In genomic region chr5:32312682-32313523, GRCh38 we compare ENCODE assay signal across 1 cellular context.
A peak's percentile ranks its signal among the peaks of the same experiment; 100 is the strongest.
TF ChIP-seq lines count a peak whose summit lies in the region.

A gene with protein sequence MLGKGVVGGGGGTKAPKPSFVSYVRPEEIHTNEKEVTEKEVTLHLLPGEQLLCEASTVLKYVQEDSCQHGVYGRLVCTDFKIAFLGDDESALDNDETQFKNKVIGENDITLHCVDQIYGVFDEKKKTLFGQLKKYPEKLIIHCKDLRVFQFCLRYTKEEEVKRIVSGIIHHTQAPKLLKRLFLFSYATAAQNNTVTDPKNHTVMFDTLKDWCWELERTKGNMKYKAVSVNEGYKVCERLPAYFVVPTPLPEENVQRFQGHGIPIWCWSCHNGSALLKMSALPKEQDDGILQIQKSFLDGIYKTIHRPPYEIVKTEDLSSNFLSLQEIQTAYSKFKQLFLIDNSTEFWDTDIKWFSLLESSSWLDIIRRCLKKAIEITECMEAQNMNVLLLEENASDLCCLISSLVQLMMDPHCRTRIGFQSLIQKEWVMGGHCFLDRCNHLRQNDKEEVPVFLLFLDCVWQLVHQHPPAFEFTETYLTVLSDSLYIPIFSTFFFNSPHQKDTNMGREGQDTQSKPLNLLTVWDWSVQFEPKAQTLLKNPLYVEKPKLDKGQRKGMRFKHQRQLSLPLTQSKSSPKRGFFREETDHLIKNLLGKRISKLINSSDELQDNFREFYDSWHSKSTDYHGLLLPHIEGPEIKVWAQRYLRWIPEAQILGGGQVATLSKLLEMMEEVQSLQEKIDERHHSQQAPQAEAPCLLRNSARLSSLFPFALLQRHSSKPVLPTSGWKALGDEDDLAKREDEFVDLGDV (minus strand): TSS chr5:32312939. CDS start chr5:32312838, 101 bp downstream.

TF ChIP-seq in HepG2, 621 proteins besides CTCF, POLR2A, EP300 and RAD21 (continued from another document and continues in another):
- 0 out of 2 replicates have a peak, but pooled peaks have one; percentile 22 for TF ChIP-seq PAXIP1 (CRISPR knock-in tag; conservative IDR thresholded peaks at IDR 0.05)
- peak; percentile 69; the same call in 1 of the 2 replicates for TF ChIP-seq HES4 (CRISPR knock-in tag; IDR thresholded peaks at IDR 0.05; ENCODE audit: borderline replicate concordance)
- no peak for TF ChIP-seq NFE2 (CRISPR knock-in tag; IDR thresholded peaks at IDR 0.05)
- no peak for TF ChIP-seq ZNF274 (CRISPR knock-in tag; IDR thresholded peaks at IDR 0.05)
- no peak for TF ChIP-seq NFKB2 (CRISPR knock-in tag; IDR thresholded peaks at IDR 0.05; ENCODE audit: borderline replicate concordance)
- TF ChIP-seq SNAI1 (CRISPR knock-in tag; IDR thresholded peaks at IDR 0.05; ENCODE audit: borderline replicate concordance): no peak
- TF ChIP-seq NCOA1 (CRISPR knock-in tag; IDR thresholded peaks at IDR 0.05): 0 out of 2 replicates have a peak, but pooled peaks have one; percentile 38
- TF ChIP-seq POLR2AphosphoS2 (IDR thresholded peaks at IDR 0.05; ENCODE audit: low read depth, low read length): no peak
- no peak for TF ChIP-seq SMAD3 (CRISPR knock-in tag; IDR thresholded peaks at IDR 0.05)
- TF ChIP-seq KDM6A (CRISPR knock-in tag; IDR thresholded peaks at IDR 0.05; ENCODE audit: low read depth): no peak
- no peak; the same call in 1 of the 2 replicates for TF ChIP-seq ARID5B (CRISPR knock-in tag; IDR thresholded peaks at IDR 0.05)
- TF ChIP-seq SAP130 (CRISPR knock-in tag; IDR thresholded peaks at IDR 0.05; ENCODE audit: low read depth): peak; percentile 81
- TF ChIP-seq FOSL1 (CRISPR knock-in tag; IDR thresholded peaks at IDR 0.05; ENCODE audit: borderline replicate concordance): no peak
- no peak for TF ChIP-seq ZNF652 (CRISPR knock-in tag; IDR thresholded peaks at IDR 0.05; ENCODE audit: borderline replicate concordance, low read depth)
- TF ChIP-seq CENPX (CRISPR knock-in tag; IDR thresholded peaks at IDR 0.05): no peak
- TF ChIP-seq KDM1A (CRISPR knock-in tag; IDR thresholded peaks at IDR 0.05): no peak
- 0 out of 2 replicates have a peak, but pooled peaks have one; percentile 17 for TF ChIP-seq ZNF609 (CRISPR knock-in tag; IDR thresholded peaks at IDR 0.05; ENCODE audit: borderline replicate concordance)
- no peak for TF ChIP-seq ZFP1 (CRISPR knock-in tag; IDR thresholded peaks at IDR 0.05)
- no peak for TF ChIP-seq PAF1 (CRISPR knock-in tag; IDR thresholded peaks at IDR 0.05)
- no peak for TF ChIP-seq ZUFSP (CRISPR knock-in tag; IDR thresholded peaks at IDR 0.05; ENCODE audit: borderline replicate concordance)
- no peak for TF ChIP-seq ZNF720 (CRISPR knock-in tag; IDR thresholded peaks at IDR 0.05)
- TF ChIP-seq RARA (CRISPR knock-in tag; IDR thresholded peaks at IDR 0.05): no peak; the same call in 1 of the 2 replicates
- TF ChIP-seq, protein P1, sequence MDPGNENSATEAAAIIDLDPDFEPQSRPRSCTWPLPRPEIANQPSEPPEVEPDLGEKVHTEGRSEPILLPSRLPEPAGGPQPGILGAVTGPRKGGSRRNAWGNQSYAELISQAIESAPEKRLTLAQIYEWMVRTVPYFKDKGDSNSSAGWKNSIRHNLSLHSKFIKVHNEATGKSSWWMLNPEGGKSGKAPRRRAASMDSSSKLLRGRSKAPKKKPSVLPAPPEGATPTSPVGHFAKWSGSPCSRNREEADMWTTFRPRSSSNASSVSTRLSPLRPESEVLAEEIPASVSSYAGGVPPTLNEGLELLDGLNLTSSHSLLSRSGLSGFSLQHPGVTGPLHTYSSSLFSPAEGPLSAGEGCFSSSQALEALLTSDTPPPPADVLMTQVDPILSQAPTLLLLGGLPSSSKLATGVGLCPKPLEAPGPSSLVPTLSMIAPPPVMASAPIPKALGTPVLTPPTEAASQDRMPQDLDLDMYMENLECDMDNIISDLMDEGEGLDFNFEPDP (CRISPR knock-in tag; conservative IDR thresholded peaks at IDR 0.05): no peak
- TF ChIP-seq ATF7-NPFF (CRISPR knock-in tag; IDR thresholded peaks at IDR 0.05; ENCODE audit: low read depth): peak; percentile 84
- no peak for TF ChIP-seq ZNF292 (CRISPR knock-in tag; IDR thresholded peaks at IDR 0.05; ENCODE audit: borderline replicate concordance, low read depth)
- TF ChIP-seq TBL1XR1 (IDR thresholded peaks at IDR 0.05; ENCODE audit: borderline replicate concordance, low read length, partially characterized antibody): no peak
- TF ChIP-seq NONO (IDR thresholded peaks at IDR 0.05): no peak
- no peak for TF ChIP-seq NONO (CRISPR knock-in tag; conservative IDR thresholded peaks at IDR 0.05)
- TF ChIP-seq PLRG1 (conservative IDR thresholded peaks at IDR 0.05): no peak
- TF ChIP-seq GPN1 (CRISPR knock-in tag; IDR thresholded peaks at IDR 0.05; ENCODE audit: borderline replicate concordance): no peak
- peak; percentile 22 for TF ChIP-seq E2F1 (CRISPR knock-in tag; IDR thresholded peaks at IDR 0.05)
- no peak for TF ChIP-seq ZNF354B (CRISPR knock-in tag; IDR thresholded peaks at IDR 0.05)
- TF ChIP-seq RORA (CRISPR knock-in tag; IDR thresholded peaks at IDR 0.05): no peak
- TF ChIP-seq RARG (CRISPR knock-in tag; IDR thresholded peaks at IDR 0.05; ENCODE audit: low read depth): no peak
- TF ChIP-seq, protein P2, sequence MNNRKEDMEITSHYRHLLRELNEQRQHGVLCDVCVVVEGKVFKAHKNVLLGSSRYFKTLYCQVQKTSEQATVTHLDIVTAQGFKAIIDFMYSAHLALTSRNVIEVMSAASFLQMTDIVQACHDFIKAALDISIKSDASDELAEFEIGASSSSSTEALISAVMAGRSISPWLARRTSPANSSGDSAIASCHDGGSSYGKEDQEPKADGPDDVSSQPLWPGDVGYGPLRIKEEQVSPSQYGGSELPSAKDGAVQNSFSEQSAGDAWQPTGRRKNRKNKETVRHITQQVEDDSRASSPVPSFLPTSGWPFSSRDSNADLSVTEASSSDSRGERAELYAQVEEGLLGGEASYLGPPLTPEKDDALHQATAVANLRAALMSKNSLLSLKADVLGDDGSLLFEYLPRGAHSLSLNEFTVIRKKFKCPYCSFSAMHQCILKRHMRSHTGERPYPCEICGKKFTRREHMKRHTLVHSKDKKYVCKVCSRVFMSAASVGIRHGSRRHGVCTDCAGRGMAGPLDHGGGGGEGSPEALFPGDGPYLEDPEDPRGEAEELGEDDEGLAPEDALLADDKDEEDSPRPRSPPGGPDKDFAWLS (CRISPR knock-in tag; IDR thresholded peaks at IDR 0.05; ENCODE audit: borderline replicate concordance): no peak
- peak; percentile 59; the same call in 1 of the 2 replicates for TF ChIP-seq ZBTB25 (CRISPR knock-in tag; IDR thresholded peaks at IDR 0.05)
